9 cellular contexts compared by ENCODE assay signal in genomic region chr11:124670732-124671131, GRCh38. TPM values are rescaled to one million over a fixed set of nuclear protein-coding genes. Genes with fewer than 3 reads are reported as not detected.
DNase-seq lines count a peak whose midpoint lies in the region; ATAC-seq and TF ChIP-seq lines count a peak whose summit lies in the region.
"Had no signal": no experiment of that assay in that cellular context is flagged by ENCODE, and none has a peak within 500 bp of the region (broad histone marks: within the 10 kb centered on the region; RNA-seq: fewer than 3 reads in every experiment).

No MANE protein-coding gene starts in this region.

- no peak overlapping the region for H2AFZ ChIP-seq in PC-3 (ENCODE audit: low read length)

- DNase-seq in AG10803 (ENCODE audit: low read depth) (peak; percentile 9), PC-3 (peak; percentile 28), amniotic epithelial cell (ENCODE audit: low read depth) (peak; percentile 73), left lung (no peak)
- DNase-seq: C1 segment of cervical spinal cord had no signal

- no peak overlapping the region for H3K4me3 ChIP-seq in AG10803 (ENCODE audit: low read length)
- no peak overlapping the region for H3K4me3 ChIP-seq in PC-3 (ENCODE audit: low read length)
- no peak overlapping the region for H3K4me3 ChIP-seq in left lung

- no peak overlapping the region for H3K4me2 ChIP-seq in PC-3 (ENCODE audit: low read length)

- CTCF ChIA-PET in PC-3 (lab: Charles Lee): interaction anchor here (3.0 kb wide), 1 partner anchor 166 kb away, joined by 23 read pairs; no protein-coding TSS in a partner anchor

- no peak for TF ChIP-seq CTCF in AG10803 (conservative IDR thresholded peaks at IDR 0.05; ENCODE audit: low read length)
- no peak for TF ChIP-seq CTCF in PC-3 (conservative IDR thresholded peaks at IDR 0.05; ENCODE audit: low read depth, low read length)
- TF ChIP-seq CTCF in left lung (IDR thresholded peaks at IDR 0.05): no peak

- H3K9ac ChIP-seq in PC-3 (ENCODE audit: low read length): no peak overlapping the region

- H3K4me1 ChIP-seq in PC-3 (ENCODE audit: insufficient read depth, low read length): peaks cover 16% of the 10 kb centered on the region
- peaks cover 5 to 47% of the 10 kb centered on the region in 2 donors for H3K4me1 ChIP-seq in left lung

- H3K79me2 ChIP-seq in PC-3 (ENCODE audit: low read length): peaks cover 15% of the 10 kb centered on the region

- no peaks in the 10 kb centered on the region for H3K36me3 ChIP-seq in PC-3 (ENCODE audit: low read depth, low read length)
- H3K36me3 ChIP-seq in left lung: peaks cover 0 to 4% of the 10 kb centered on the region in 2 donors

- POLR2A ChIA-PET in PC-3 (lab: Charles Lee; ENCODE audit: unreplicated experiment): no interaction called here

- ATAC-seq in GM19395 (IDR thresholded peaks at IDR 0.05; ENCODE audit: unreplicated experiment) (peak; percentile 29), PC-3 (no peak), left lung (no peak), GM21619 (IDR thresholded peaks at IDR 0.05; ENCODE audit: unreplicated experiment) (no peak), HG03565 (IDR thresholded peaks at IDR 0.05; ENCODE audit: unreplicated experiment) (no peak), GM18517 (IDR thresholded peaks at IDR 0.05; ENCODE audit: unreplicated experiment) (no peak)

- intact Hi-C loops in PC-3 (cut with micrococcal nuclease): no loop called here
- intact Hi-C loops in left lung (cut with DNase I): loop anchor here (5.0 to 10.0 kb wide), 2 partner anchors 84 to 92 kb away; partner anchors contain the start of genes ESAM (in 1 of the 2) and VSIG2 (in 1 of the 2)

- no TSS peak for BruUV-seq in PC-3 (replicated peaks; lab: Mats Ljungman, UMichigan)

- H3K27me3 ChIP-seq in PC-3 (ENCODE audit: low read length) (no peaks in the 10 kb centered on the region), left lung (no peaks in the 10 kb centered on the region)

- no peaks in the 10 kb centered on the region for H3K9me2 ChIP-seq in PC-3 (replicated peaks; ENCODE audit: low read length)

- no peaks in the 10 kb centered on the region for H4K20me1 ChIP-seq in PC-3 (ENCODE audit: low read length)

- H3K27ac ChIP-seq in PC-3 (ENCODE audit: low read length): no peak overlapping the region
- H3K27ac ChIP-seq in left lung: no peak overlapping the region

- no peaks in the 10 kb centered on the region for H3F3A ChIP-seq in PC-3 (ENCODE audit: low read length, unreplicated experiment)

- H3K9me3 ChIP-seq in PC-3 (ENCODE audit: low read length) (no peaks in the 10 kb centered on the region), left lung (no peaks in the 10 kb centered on the region)

RNA-seq across cellular contexts. Expression of gene SIAE, which starts 2.8 kb away (rescaled TPM):
- total RNA-seq in PC-3 (2014; rRNA removed): 12.8 and 17.6 TPM in 2 replicates
- 10 to 100 TPM; 34.6 to 71.5 TPM for total RNA-seq in left lung

RNA-seq across cellular contexts. Expression of gene SPA17, which starts 3.0 kb away (rescaled TPM):
- total RNA-seq in PC-3 (2014; rRNA removed) (14.0 and 16.5 TPM in 2 replicates), left lung (1 to 10 TPM; 5.6 TPM)

RNA-seq across cellular contexts. Expression of gene TBRG1, which starts 48.1 kb away (rescaled TPM):
- total RNA-seq in PC-3 (2014; rRNA removed): 20.6 and 21.8 TPM in 2 replicates
- total RNA-seq in left lung: 10 to 100 TPM; 34.1 to 41.9 TPM

RNA-seq across cellular contexts. Expression of gene PANX3, which starts 59.5 kb away (rescaled TPM):
- total RNA-seq in PC-3 (2014; rRNA removed): not detected in 2 replicates
- total RNA-seq in left lung: not detected

Comparison
In these comparisons a context has a peak if more than half of its experiments do, and no peak if none do; other contexts are left out.
1. DNase-seq: peak in AG10803 (single experiment), PC-3 (single experiment) and amniotic epithelial cell (single experiment); none in left lung (0 of 2).